ENCODE assay signal across 32 cellular contexts in the genomic region with DNA sequence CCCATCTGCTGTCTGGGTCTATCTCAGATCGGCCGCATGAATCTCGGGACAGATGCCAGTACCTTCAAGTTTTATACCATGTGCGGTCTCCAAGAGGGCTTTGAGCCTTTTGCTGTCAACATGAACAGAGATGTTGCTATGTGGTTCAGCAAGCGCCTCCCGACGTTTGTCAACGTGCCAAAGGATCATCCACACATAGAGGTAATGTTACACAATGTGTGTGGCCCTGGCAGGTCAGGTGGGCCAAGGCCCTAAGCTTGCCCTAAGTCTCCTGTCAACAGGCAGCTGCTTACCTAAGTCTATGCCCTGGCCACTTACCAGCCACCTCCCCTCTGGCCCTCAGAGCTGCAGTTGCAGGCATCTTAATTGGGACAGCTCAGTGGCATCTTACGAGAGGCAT.
"Had no signal": no experiment of that assay in that cellular context is flagged by ENCODE, and none has a peak within 500 bp of the region (broad histone marks: within the 10 kb centered on the region; RNA-seq: fewer than 3 reads in every experiment).

No MANE protein-coding gene starts in this region.

- H3K4me1 ChIP-seq: ascending aorta, breast epithelium had no signal

- H3K9me3 ChIP-seq: ascending aorta, breast epithelium had no signal

- H3K27me3 ChIP-seq: ascending aorta, breast epithelium had no signal

- H3K36me3 ChIP-seq: ascending aorta, breast epithelium, WERI-Rb-1 had no signal

- DNase-seq: activated B cell treated with CpG ODN at 0.5 μM for 24 hours; activated CD4-positive, alpha-beta memory T cell treated with anti-CD3 and anti-CD28 coated beads for 36 hours; activated CD4-positive, alpha-beta T cell treated with anti-CD3 and anti-CD28 coated beads for 36 hours; activated CD4-positive, alpha-beta T cell treated with anti-CD3 and anti-CD28 coated beads, Interleukin-2, amount 10 ng/mL, durations not matched to agents 24 days and 14 days; activated CD4-positive, CD25-positive, alpha-beta regulatory T cell treated with anti-CD3 and anti-CD28 coated beads, Interleukin-2, amount 50 U/mL, for 72 hours; activated CD8-positive, alpha-beta memory T cell treated with anti-CD3 and anti-CD28 coated beads, Interleukin-2, amount 10 ng/mL, durations not matched to agents 7 days and 5 days; activated CD8-positive, alpha-beta memory T cell treated with anti-CD3 and anti-CD28 coated beads, Interleukin-2, amount 50 U/mL, for 4 hours; activated CD8-positive, alpha-beta T cell treated with anti-CD3 and anti-CD28 coated beads, Interleukin-2, amount 10 ng/mL, durations not matched to agents 7 days and 5 days; activated gamma-delta T cell; activated naive CD4-positive, alpha-beta T cell; activated naive CD4-positive, alpha-beta T cell treated with anti-CD3 and anti-CD28 coated beads, Interleukin-2, amount 10 ng/mL, durations not matched to agents 7 days and 5 days; activated naive CD8-positive, alpha-beta T cell treated with anti-CD3 and anti-CD28 coated beads, Interleukin-2, amount 10 ng/mL, durations not matched to agents 7 days and 5 days; activated T-cell treated with anti-CD3 and anti-CD28 coated beads, Interleukin-2, amount 50 U/mL, for 1 hour; activated T-cell treated with anti-CD3 and anti-CD28 coated beads, Interleukin-2, amount 50 U/mL, for 72 hours; dorsolateral prefrontal cortex; effector memory CD4-positive, alpha-beta T cell; endodermal cell; foreskin fibroblast; head of caudate nucleus; T-helper 17 cell; T1000; WERI-Rb-1 had no signal

- H3K4me3 Mint-ChIP-seq: activated B cell treated with CpG ODN at 0.5 μM for 24 hours; activated CD4-positive, alpha-beta memory T cell treated with anti-CD3 and anti-CD28 coated beads for 36 hours; activated CD4-positive, alpha-beta T cell treated with anti-CD3 and anti-CD28 coated beads for 36 hours; activated CD4-positive, alpha-beta T cell treated with anti-CD3 and anti-CD28 coated beads, Interleukin-2, amount 10 ng/mL, durations not matched to agents 24 days and 14 days; activated CD8-positive, alpha-beta memory T cell treated with anti-CD3 and anti-CD28 coated beads, Interleukin-2, amount 10 ng/mL, durations not matched to agents 7 days and 5 days; activated CD8-positive, alpha-beta T cell treated with anti-CD3 and anti-CD28 coated beads, Interleukin-2, amount 10 ng/mL, durations not matched to agents 7 days and 5 days; activated naive CD4-positive, alpha-beta T cell treated with anti-CD3 and anti-CD28 coated beads, Interleukin-2, amount 10 ng/mL, durations not matched to agents 7 days and 5 days; activated naive CD8-positive, alpha-beta T cell treated with anti-CD3 and anti-CD28 coated beads, Interleukin-2, amount 10 ng/mL, durations not matched to agents 7 days and 5 days; activated T-cell treated with anti-CD3 and anti-CD28 coated beads, Interleukin-2, amount 50 U/mL, for 72 hours; brain; central memory CD8-positive, alpha-beta T cell; dendritic cell treated with granulocyte-macrophage colony-stimulating factor and Interleukin-4, amounts not matched to agents 40 ng/mL and 50 ng/mL, for 4 days; endodermal cell; T-helper 17 cell; T-helper 2 cell treated with Interferon-gamma antibody and Interleukin-4, amounts not matched to agents 5 μg/mL and 100 μg/mL, for 36 hours had no signal

- FAIRE-seq: frontal cortex had no signal

- ATAC-seq: activated CD4-positive, alpha-beta T cell treated with anti-CD3 and anti-CD28 coated beads for 36 hours; activated CD8-positive, alpha-beta memory T cell treated with anti-CD3 and anti-CD28 coated beads, Interleukin-2, amount 10 ng/mL, durations not matched to agents 7 days and 5 days; activated CD8-positive, alpha-beta T cell treated with anti-CD3 and anti-CD28 coated beads, Interleukin-2, amount 10 ng/mL, durations not matched to agents 7 days and 5 days; activated naive CD4-positive, alpha-beta T cell treated with anti-CD3 and anti-CD28 coated beads, Interleukin-2, amount 50 U/mL, for 72 hours; activated T-cell treated with anti-CD3 and anti-CD28 coated beads, Interleukin-2, amount 50 U/mL, for 72 hours; esophagus mucosa; T-helper 17 cell had no signal

- H3K9me3 Mint-ChIP-seq: activated B cell treated with CpG ODN at 0.5 μM for 24 hours; activated CD4-positive, alpha-beta memory T cell treated with anti-CD3 and anti-CD28 coated beads for 36 hours; activated CD4-positive, alpha-beta T cell treated with anti-CD3 and anti-CD28 coated beads, Interleukin-2, amount 10 ng/mL, durations not matched to agents 24 days and 14 days; activated naive CD4-positive, alpha-beta T cell treated with anti-CD3 and anti-CD28 coated beads, Interleukin-2, amount 10 ng/mL, durations not matched to agents 7 days and 5 days; activated naive CD4-positive, alpha-beta T cell treated with anti-CD3 and anti-CD28 coated beads, Interleukin-2, amount 50 U/mL, for 72 hours; activated naive CD8-positive, alpha-beta T cell treated with anti-CD3 and anti-CD28 coated beads, Interleukin-2, amount 10 ng/mL, durations not matched to agents 7 days and 5 days; activated T-cell treated with anti-CD3 and anti-CD28 coated beads, Interleukin-2, amount 50 U/mL, for 72 hours; brain; central memory CD8-positive, alpha-beta T cell; dendritic cell treated with granulocyte-macrophage colony-stimulating factor and Interleukin-4, amounts not matched to agents 40 ng/mL and 50 ng/mL, for 4 days; endodermal cell; T-helper 2 cell treated with Interferon-gamma antibody and Interleukin-4, amounts not matched to agents 5 μg/mL and 100 μg/mL, for 36 hours had no signal

- H3K4me1 Mint-ChIP-seq: activated CD4-positive, alpha-beta T cell treated with anti-CD3 and anti-CD28 coated beads, Interleukin-2, amount 10 ng/mL, durations not matched to agents 24 days and 14 days; activated CD8-positive, alpha-beta memory T cell treated with anti-CD3 and anti-CD28 coated beads, Interleukin-2, amount 10 ng/mL, durations not matched to agents 7 days and 5 days; activated naive CD4-positive, alpha-beta T cell treated with anti-CD3 and anti-CD28 coated beads, Interleukin-2, amount 10 ng/mL, durations not matched to agents 7 days and 5 days; activated naive CD8-positive, alpha-beta T cell treated with anti-CD3 and anti-CD28 coated beads, Interleukin-2, amount 10 ng/mL, durations not matched to agents 7 days and 5 days; central memory CD8-positive, alpha-beta T cell; endodermal cell had no signal

- H3K27ac ChIP-seq: ascending aorta, breast epithelium, coronary artery, dorsolateral prefrontal cortex, WERI-Rb-1 had no signal

- H3K27ac Mint-ChIP-seq: activated B cell treated with CpG ODN at 0.5 μM for 24 hours; activated CD4-positive, alpha-beta memory T cell treated with anti-CD3 and anti-CD28 coated beads for 36 hours; activated CD4-positive, alpha-beta T cell treated with anti-CD3 and anti-CD28 coated beads for 36 hours; activated CD4-positive, alpha-beta T cell treated with anti-CD3 and anti-CD28 coated beads, Interleukin-2, amount 10 ng/mL, durations not matched to agents 24 days and 14 days; activated CD8-positive, alpha-beta memory T cell treated with anti-CD3 and anti-CD28 coated beads, Interleukin-2, amount 10 ng/mL, durations not matched to agents 7 days and 5 days; activated CD8-positive, alpha-beta T cell treated with anti-CD3 and anti-CD28 coated beads, Interleukin-2, amount 10 ng/mL, durations not matched to agents 7 days and 5 days; activated naive CD4-positive, alpha-beta T cell treated with anti-CD3 and anti-CD28 coated beads, Interleukin-2, amount 10 ng/mL, durations not matched to agents 7 days and 5 days; activated naive CD4-positive, alpha-beta T cell treated with anti-CD3 and anti-CD28 coated beads, Interleukin-2, amount 50 U/mL, for 72 hours; activated naive CD8-positive, alpha-beta T cell treated with anti-CD3 and anti-CD28 coated beads, Interleukin-2, amount 10 ng/mL, durations not matched to agents 7 days and 5 days; activated T-cell treated with anti-CD3 and anti-CD28 coated beads, Interleukin-2, amount 50 U/mL, for 72 hours; brain; dendritic cell treated with granulocyte-macrophage colony-stimulating factor and Interleukin-4, amounts not matched to agents 40 ng/mL and 50 ng/mL, for 4 days; endodermal cell; T-helper 17 cell; T-helper 2 cell treated with Interferon-gamma antibody and Interleukin-4, amounts not matched to agents 5 μg/mL and 100 μg/mL, for 36 hours had no signal

- H3K4me3 ChIP-seq: ascending aorta, breast epithelium, coronary artery, dorsolateral prefrontal cortex had no signal

- H3K36me3 Mint-ChIP-seq: activated CD4-positive, alpha-beta memory T cell treated with anti-CD3 and anti-CD28 coated beads for 36 hours; activated CD8-positive, alpha-beta memory T cell treated with anti-CD3 and anti-CD28 coated beads, Interleukin-2, amount 10 ng/mL, durations not matched to agents 7 days and 5 days; activated naive CD4-positive, alpha-beta T cell treated with anti-CD3 and anti-CD28 coated beads, Interleukin-2, amount 10 ng/mL, durations not matched to agents 7 days and 5 days; activated naive CD4-positive, alpha-beta T cell treated with anti-CD3 and anti-CD28 coated beads, Interleukin-2, amount 50 U/mL, for 72 hours; activated naive CD8-positive, alpha-beta T cell treated with anti-CD3 and anti-CD28 coated beads, Interleukin-2, amount 10 ng/mL, durations not matched to agents 7 days and 5 days; brain had no signal
